8 cellular contexts compared by ENCODE assay signal in the genomic region with DNA sequence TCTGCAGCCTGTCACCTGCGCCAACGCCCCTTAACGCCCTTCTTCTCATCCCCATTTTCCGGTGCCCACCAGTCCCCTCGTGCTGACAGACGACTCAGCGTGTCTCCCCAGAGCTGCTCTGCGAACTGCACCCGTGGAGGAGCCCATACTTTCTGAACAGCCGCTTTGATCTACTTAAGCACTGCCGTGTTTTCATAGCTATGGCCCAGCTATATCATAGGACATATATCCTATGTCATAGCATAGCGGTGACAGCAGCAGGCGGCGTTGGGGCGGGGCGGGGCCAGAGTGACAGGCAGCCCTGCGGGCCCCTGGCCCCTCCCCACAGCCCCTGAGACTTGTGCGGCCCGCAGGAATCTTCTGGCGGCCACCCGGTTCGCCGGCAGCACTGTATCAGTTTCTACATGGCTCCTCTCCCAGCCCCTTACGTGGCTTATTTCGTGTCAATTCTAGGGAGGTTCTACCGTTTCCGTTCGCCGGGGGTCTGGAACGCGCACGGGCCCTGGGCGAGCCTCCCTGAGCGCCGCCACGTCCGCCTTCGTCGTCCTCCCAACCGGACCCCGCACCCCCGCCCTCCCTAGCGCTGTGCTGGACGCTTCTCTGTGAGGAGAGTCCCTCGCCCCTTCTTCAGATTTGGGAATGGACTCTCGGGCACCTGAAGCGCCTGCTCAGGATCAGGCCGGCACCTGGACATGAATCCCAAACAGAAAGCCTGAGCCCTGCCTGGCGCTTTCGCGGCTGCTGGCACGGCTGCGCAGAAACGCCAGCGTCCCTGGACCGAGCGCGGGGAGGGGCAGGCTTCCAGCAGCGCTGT. TPM values are rescaled to one million over a fixed set of nuclear protein-coding genes. Genes with fewer than 3 reads are reported as not detected.
A peak's percentile ranks its signal among the peaks of the same experiment; 100 is the strongest.
DNase-seq lines count a peak whose midpoint lies in the region; TF ChIP-seq lines count a peak whose summit lies in the region.

No MANE protein-coding gene starts in this region.

- no peak overlapping the region for H3K27ac Mint-ChIP-seq in activated naive CD4-positive, alpha-beta T cell treated with anti-CD3 and anti-CD28 coated beads, Interleukin-2, amount 50 U/mL, for 24 hours
- H3K27ac Mint-ChIP-seq in type B pancreatic cell, result peak overlapping the region; percentile 96

- H3K4me1 Mint-ChIP-seq in activated naive CD4-positive, alpha-beta T cell treated with anti-CD3 and anti-CD28 coated beads, Interleukin-2, amount 50 U/mL, for 24 hours, result peaks cover 13% of the 10 kb centered on the region
- peaks cover 12% of the 10 kb centered on the region for H3K4me1 Mint-ChIP-seq in type B pancreatic cell (ENCODE audit: unreplicated experiment)

- H3K9me3 ChIP-seq in ES-I3 (ENCODE audit: control insufficient read depth, insufficient read depth, low read length) (no peaks in the 10 kb centered on the region), SJCRH30 (replicated peaks) (no peaks in the 10 kb centered on the region)

- TF ChIP-seq CTCF in type B pancreatic cell (conservative IDR thresholded peaks at IDR 0.05), result peak; percentile 7

- peak; percentile 48 for DNase-seq in H4 (ENCODE audit: low spot score)
- DNase-seq in LHCN-M2 (ENCODE audit: low read depth), result peak; percentile 61
- DNase-seq in SJCRH30, result peak; percentile 74 to 75
- peak; percentile 63 for DNase-seq in glomerular visceral epithelial cell (ENCODE audit: extremely low spot score)
- DNase-seq in nucleus accumbens (lab: John Stamatoyannopoulos, UW), result peak in 54 of 56 donors; percentile 33 to 89 (median 68)
- DNase-seq in type B pancreatic cell (ENCODE audit: extremely low spot score, unreplicated experiment), result peak; percentile 75

- no peaks in the 10 kb centered on the region for H3K27me3 ChIP-seq in SJCRH30

- H3K27me3 Mint-ChIP-seq in activated naive CD4-positive, alpha-beta T cell treated with anti-CD3 and anti-CD28 coated beads, Interleukin-2, amount 50 U/mL, for 24 hours, result peaks cover 6% of the 10 kb centered on the region
- H3K27me3 Mint-ChIP-seq in type B pancreatic cell, result peaks cover 20% of the 10 kb centered on the region

- H3K9ac ChIP-seq in ES-I3 (ENCODE audit: low read depth, low read length), result peak overlapping the region; percentile 83

- H3K9me3 Mint-ChIP-seq in activated naive CD4-positive, alpha-beta T cell treated with anti-CD3 and anti-CD28 coated beads, Interleukin-2, amount 50 U/mL, for 24 hours, result no peaks in the 10 kb centered on the region
- H3K9me3 Mint-ChIP-seq in type B pancreatic cell, result peaks cover 4% of the 10 kb centered on the region

- H3K4me1 ChIP-seq in ES-I3 (ENCODE audit: insufficient read depth, low read length), result 0 out of 2 replicates have a peak, but pooled peaks cover 6% of the 10 kb centered on the region
- H3K4me1 ChIP-seq in SJCRH30, result no peaks in the 10 kb centered on the region

- H3K36me3 ChIP-seq in ES-I3 (ENCODE audit: insufficient read depth, low read length) (no peaks in the 10 kb centered on the region), SJCRH30 (no peaks in the 10 kb centered on the region)

- H3K27ac ChIP-seq in SJCRH30, result peak overlapping the region; percentile 30; the same call in 1 of the 2 replicates

- H3K36me3 Mint-ChIP-seq in activated naive CD4-positive, alpha-beta T cell treated with anti-CD3 and anti-CD28 coated beads, Interleukin-2, amount 50 U/mL, for 24 hours, result no peaks in the 10 kb centered on the region
- no peaks in the 10 kb centered on the region for H3K36me3 Mint-ChIP-seq in type B pancreatic cell

- H3K4me3 ChIP-seq in SJCRH30, result peak overlapping the region; percentile 71

- peak overlapping the region; percentile 94 for H3K4me3 Mint-ChIP-seq in activated naive CD4-positive, alpha-beta T cell treated with anti-CD3 and anti-CD28 coated beads, Interleukin-2, amount 50 U/mL, for 24 hours
- H3K4me3 Mint-ChIP-seq in type B pancreatic cell, result peak overlapping the region; percentile 93

RNA-seq across cellular contexts. Expression of gene PTPN18, which starts 35.4 kb away (rescaled TPM):
- 14.1 and 15.7 TPM in 2 replicates for total RNA-seq in H4 (2014; rRNA removed; shearing (Covaris generic))
- total RNA-seq in LHCN-M2 (2014; rRNA removed) (29.2 and 39.4 TPM in 2 replicates), type B pancreatic cell (ENCODE audit: low replicate concordance) (35.8 and 37.5 TPM in 2 replicates)
- polyA plus RNA-seq in LHCN-M2 (2012), result 24.7 TPM
- total RNA-seq in SJCRH30 (2014; rRNA removed; shearing (Covaris generic)), result 15.4 and 18.6 TPM in 2 replicates

RNA-seq across cellular contexts. Expression of gene IMP4, which starts 48.6 kb away (rescaled TPM):
- 110 and 112 TPM in 2 replicates for total RNA-seq in H4 (2014; rRNA removed; shearing (Covaris generic))
- total RNA-seq in LHCN-M2 (2014; rRNA removed), result 114 and 150 TPM in 2 replicates
- polyA plus RNA-seq in LHCN-M2 (2012), result 91.7 TPM
- 74.0 and 77.6 TPM in 2 replicates for total RNA-seq in SJCRH30 (2014; rRNA removed; shearing (Covaris generic))
- total RNA-seq in type B pancreatic cell (ENCODE audit: low replicate concordance), result 53.6 and 67.0 TPM in 2 replicates

Comparison
In these comparisons a context has a peak if more than half of its experiments do, and no peak if none do; other contexts are left out.
1. Peak in every context shown above with its lines: DNase-seq, H3K4me3 ChIP-seq and H3K27ac ChIP-seq.